ENCODE assay signal across 8 cellular contexts in the genomic region with DNA sequence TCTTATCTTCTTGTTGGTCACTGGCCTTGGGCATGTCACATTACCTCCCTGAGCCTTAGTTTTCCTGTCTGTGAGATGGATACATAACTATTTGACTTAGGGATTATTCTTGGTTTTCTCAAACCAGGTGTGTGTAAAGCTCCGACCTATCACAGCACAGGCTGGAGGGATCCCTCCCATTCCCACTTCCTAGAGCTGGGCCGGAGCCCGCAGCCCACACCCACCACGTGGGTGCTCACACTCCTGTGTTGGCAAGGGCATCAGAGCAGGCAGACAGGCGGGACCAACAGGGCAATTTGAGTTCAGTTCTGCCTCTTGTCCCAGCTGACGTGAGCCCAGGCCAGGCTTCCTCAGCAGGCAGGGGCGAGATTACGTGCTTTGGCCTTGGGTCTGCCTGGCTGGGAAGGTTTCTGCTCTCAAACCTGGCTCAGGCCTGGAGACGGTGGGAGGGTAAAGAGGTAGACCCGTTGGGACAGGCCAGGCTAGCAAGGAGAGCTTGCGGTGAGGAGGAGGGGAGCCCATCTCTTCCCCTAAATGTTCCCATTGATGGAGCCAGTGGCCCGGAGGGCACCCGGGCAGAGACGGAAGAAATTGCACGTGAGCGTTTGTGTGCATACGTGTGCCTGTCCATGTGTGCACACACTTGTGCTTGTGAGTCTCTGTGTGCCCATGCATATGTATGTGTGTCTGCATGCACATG. TPM values are rescaled to one million over a fixed set of nuclear protein-coding genes. Genes with fewer than 3 reads are reported as not detected.
DNase-seq lines count a peak whose midpoint lies in the region; ATAC-seq, FAIRE-seq and TF ChIP-seq lines count a peak whose summit lies in the region.

No MANE protein-coding gene starts in this region.

- TF ChIP-seq POLR2A in body of pancreas (IDR thresholded peaks at IDR 0.05) = peak in 1 of 3 donors; percentile 9

- H3K9me3 ChIP-seq in CD8-positive, alpha-beta T cell (ENCODE audit: low read length) = no peaks in the 10 kb centered on the region
- H3K9me3 ChIP-seq in body of pancreas = no peaks in the 10 kb centered on the region

- no peak for DNase-seq in CD8-positive, alpha-beta T cell
- DNase-seq in body of pancreas (peak; percentile 66 to 86 (median 82)), urothelium cell line (ENCODE audit: low spot score) (no peak), NCI-H1417 treated with DMSO at 0.1 percent for 48 hours (lab: John Stamatoyannopoulos, UW) (no peak), RCC 7860 (ENCODE audit: low spot score) (no peak)
- DNase-seq in naive thymus-derived CD8-positive, alpha-beta T cell = no peak
- no peak for DNase-seq in stimulated activated naive CD4-positive, alpha-beta T cell (lab: John Stamatoyannopoulos, UW)

- peak overlapping the region; percentile 97 for H3K4me3 Mint-ChIP-seq in CD8-positive, alpha-beta T cell
- H3K4me3 Mint-ChIP-seq in naive thymus-derived CD8-positive, alpha-beta T cell = peak overlapping the region; percentile 84 to 97 (median 94)

- no peak for ATAC-seq in CD8-positive, alpha-beta T cell
- peak; percentile 1 for ATAC-seq in HG03095 (IDR thresholded peaks at IDR 0.05; ENCODE audit: unreplicated experiment)
- peak; percentile 31 for ATAC-seq in body of pancreas
- ATAC-seq in naive thymus-derived CD8-positive, alpha-beta T cell = no peak

- intact Hi-C loops in CD8-positive, alpha-beta T cell (cut with DNase I, micrococcal nuclease) = loop anchor here in 1 of 2 experiments (1.0 kb wide), 1 partner anchor 43 kb away; no protein-coding TSS in a partner anchor
- intact Hi-C loops in body of pancreas (cut with DNase I) = no loop called here

- H3K4me1 ChIP-seq in CD8-positive, alpha-beta T cell (ENCODE audit: insufficient read depth, low read length) = peaks cover 47% of the 10 kb centered on the region
- peaks cover 63% of the 10 kb centered on the region for H3K4me1 ChIP-seq in body of pancreas

- no peak for TF ChIP-seq CTCF in CD8-positive, alpha-beta T cell (IDR thresholded peaks at IDR 0.05)
- TF ChIP-seq CTCF in body of pancreas (IDR thresholded peaks at IDR 0.05) = no peak

- FAIRE-seq in urothelium cell line (lab: Jason Lieb, UNC) (no peak), RCC 7860 (lab: Jason Lieb, UNC) (no peak)

- no peaks in the 10 kb centered on the region for H3K27me3 ChIP-seq in CD8-positive, alpha-beta T cell (ENCODE audit: insufficient read depth, low read length)
- H3K27me3 ChIP-seq in body of pancreas = no peaks in the 10 kb centered on the region

- WGBS in body of pancreas, 2 donors = 11 to 16% methylated on average over 4 to 17 of the region's 17 CpGs

- H3K4me3 ChIP-seq in CD8-positive, alpha-beta T cell (ENCODE audit: low read depth, low read length) = peak overlapping the region; percentile 69
- no peak overlapping the region for H3K4me3 ChIP-seq in body of pancreas

- H3K36me3 Mint-ChIP-seq in CD8-positive, alpha-beta T cell = peaks cover 4% of the 10 kb centered on the region
- H3K36me3 Mint-ChIP-seq in naive thymus-derived CD8-positive, alpha-beta T cell = no peaks in the 10 kb centered on the region

- no peaks in the 10 kb centered on the region for H3K27me3 Mint-ChIP-seq in CD8-positive, alpha-beta T cell (ENCODE audit: low read depth)
- H3K27me3 Mint-ChIP-seq in naive thymus-derived CD8-positive, alpha-beta T cell = no peaks in the 10 kb centered on the region

- H3K36me3 ChIP-seq in CD8-positive, alpha-beta T cell (ENCODE audit: insufficient read depth, low read length) = no peaks in the 10 kb centered on the region
- no peaks in the 10 kb centered on the region for H3K36me3 ChIP-seq in body of pancreas (replicated peaks in 1 of 2; ENCODE audit: insufficient read depth in 1 of 2, low read depth in 2 of 2)

- peaks cover 45% of the 10 kb centered on the region for H3K4me1 Mint-ChIP-seq in CD8-positive, alpha-beta T cell (ENCODE audit: low read depth)
- peaks cover 27 to 61% (median 52%) of the 10 kb centered on the region in 4 donors for H3K4me1 Mint-ChIP-seq in naive thymus-derived CD8-positive, alpha-beta T cell

- CTCF ChIA-PET in CD8-positive, alpha-beta T cell (lab: Charles Lee) = interaction anchor here (0.5 to 1.9 kb wide), 6 partner anchors 8 to 257 kb away, joined by 3 to 13 read pairs (median 4); no protein-coding TSS in a partner anchor

- peak overlapping the region; percentile 61 for H3K27ac ChIP-seq in CD8-positive, alpha-beta T cell (ENCODE audit: low read depth, low read length)
- peak overlapping the region; percentile 87 to 98 (median 90) for H3K27ac ChIP-seq in body of pancreas

- POLR2A ChIA-PET in CD8-positive, alpha-beta T cell (lab: Charles Lee) = interaction anchor here (1.2 to 2.5 kb wide), 2 partner anchors 22 to 30 kb away, joined by 4 to 22 read pairs; no protein-coding TSS in a partner anchor
- POLR2A ChIA-PET in naive thymus-derived CD8-positive, alpha-beta T cell (lab: Charles Lee) = interaction anchor here (0.8 to 2.3 kb wide), 6 partner anchors 26 to 40 kb away, joined by 3 to 12 read pairs (median 4); a partner anchor contains a TSS

- H3K27ac Mint-ChIP-seq in CD8-positive, alpha-beta T cell = peak overlapping the region; percentile 97
- peak overlapping the region; percentile 68 to 97 (median 90) for H3K27ac Mint-ChIP-seq in naive thymus-derived CD8-positive, alpha-beta T cell

- H3K9me3 Mint-ChIP-seq in CD8-positive, alpha-beta T cell = no peaks in the 10 kb centered on the region
- H3K9me3 Mint-ChIP-seq in naive thymus-derived CD8-positive, alpha-beta T cell = no peaks in the 10 kb centered on the region

RNA-seq across cellular contexts. Expression of a gene that starts 0.7 kb away (rescaled TPM):
- total RNA-seq in CD8-positive, alpha-beta T cell = 100 to 1,000 TPM in 1 of 2 experiments, 10 to 100 TPM in 1; 90.7 to 102 TPM
- total RNA-seq in body of pancreas = 100 to 1,000 TPM in 1 of 2 donors, 10 to 100 TPM in 1; 31.1 to 103 TPM
- 10 to 100 TPM; 14.6 to 17.4 TPM for total RNA-seq in naive thymus-derived CD8-positive, alpha-beta T cell
- 1 to 10 TPM; 3.7 to 6.5 (median 5.1) TPM for polyA plus RNA-seq in naive thymus-derived CD8-positive, alpha-beta T cell

RNA-seq across cellular contexts. Expression of a gene that starts 39.7 kb away (rescaled TPM):
- 1 to 10 TPM; 1.2 to 1.6 TPM for total RNA-seq in CD8-positive, alpha-beta T cell
- total RNA-seq in body of pancreas = 10 to 100 TPM in 1 of 2 donors, 1 to 10 TPM in 1; 6.0 to 20.8 TPM
- 1 to 10 TPM; 4.4 to 4.9 TPM for total RNA-seq in naive thymus-derived CD8-positive, alpha-beta T cell
- polyA plus RNA-seq in naive thymus-derived CD8-positive, alpha-beta T cell = 1 to 10 TPM in 1 of 3 donors, under 1 TPM in 2; 0.47 to 2.4 (median 0.57) TPM

Comparison
In these comparisons a context has a peak if more than half of its experiments do, and no peak if none do; other contexts are left out.
1. ATAC-seq: peak in HG03095 (single experiment) and body of pancreas (single experiment); none in CD8-positive, alpha-beta T cell (single experiment) and naive thymus-derived CD8-positive, alpha-beta T cell (0 of 2).
2. DNase-seq: peak in body of pancreas (4 of 4); none in CD8-positive, alpha-beta T cell (0 of 7), naive thymus-derived CD8-positive, alpha-beta T cell (0 of 10), stimulated activated naive CD4-positive, alpha-beta T cell (0 of 6), urothelium cell line (single experiment), NCI-H1417 treated with DMSO at 0.1 percent for 48 hours (single experiment) and RCC 7860 (single experiment).